Comparison of ENCODE assay signal across 1 cellular context in the genomic region with DNA sequence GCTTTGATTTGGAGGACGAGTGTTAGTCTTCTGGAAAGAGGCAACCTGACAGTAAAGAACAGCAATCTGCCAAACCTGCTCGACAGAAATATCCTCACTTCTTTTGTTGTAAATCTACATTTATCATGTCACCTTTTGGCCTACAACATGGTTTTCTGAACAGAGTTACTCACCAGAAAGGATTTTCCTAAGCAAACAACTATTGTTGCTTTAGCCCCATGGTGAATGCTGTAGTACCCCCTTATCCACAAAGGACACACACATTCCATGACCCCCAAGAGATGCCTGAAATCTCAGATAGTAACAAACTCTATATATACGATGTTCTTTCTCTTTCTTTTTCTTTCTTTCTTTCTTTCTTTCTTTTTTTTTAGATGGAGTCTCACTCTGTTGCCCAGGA.
TF ChIP-seq lines count a peak whose summit lies in the region.

No MANE protein-coding gene starts in this region.

TF ChIP-seq in A549, 52 proteins besides CTCF, POLR2A, EP300 and RAD21 (continued from another document):
- TF ChIP-seq, protein P1, sequence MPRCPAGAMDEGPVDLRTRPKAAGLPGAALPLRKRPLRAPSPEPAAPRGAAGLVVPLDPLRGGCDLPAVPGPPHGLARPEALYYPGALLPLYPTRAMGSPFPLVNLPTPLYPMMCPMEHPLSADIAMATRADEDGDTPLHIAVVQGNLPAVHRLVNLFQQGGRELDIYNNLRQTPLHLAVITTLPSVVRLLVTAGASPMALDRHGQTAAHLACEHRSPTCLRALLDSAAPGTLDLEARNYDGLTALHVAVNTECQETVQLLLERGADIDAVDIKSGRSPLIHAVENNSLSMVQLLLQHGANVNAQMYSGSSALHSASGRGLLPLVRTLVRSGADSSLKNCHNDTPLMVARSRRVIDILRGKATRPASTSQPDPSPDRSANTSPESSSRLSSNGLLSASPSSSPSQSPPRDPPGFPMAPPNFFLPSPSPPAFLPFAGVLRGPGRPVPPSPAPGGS (IDR thresholded peaks at IDR 0.05) = no peak
- TF ChIP-seq NR3C1 (IDR thresholded peaks at IDR 0.05) (no peak), EHF (CRISPR knock-in tag; IDR thresholded peaks at IDR 0.05) (no peak), SMC3 (IDR thresholded peaks at IDR 0.05) (no peak), FOXS1 (CRISPR knock-in tag; IDR thresholded peaks at IDR 0.05) (no peak), BHLHE40 (IDR thresholded peaks at IDR 0.05; ENCODE audit: low read depth, low read length) (no peak), CHD4 (IDR thresholded peaks at IDR 0.05; ENCODE audit: borderline replicate concordance) (no peak)
- TF ChIP-seq, protein P2, sequence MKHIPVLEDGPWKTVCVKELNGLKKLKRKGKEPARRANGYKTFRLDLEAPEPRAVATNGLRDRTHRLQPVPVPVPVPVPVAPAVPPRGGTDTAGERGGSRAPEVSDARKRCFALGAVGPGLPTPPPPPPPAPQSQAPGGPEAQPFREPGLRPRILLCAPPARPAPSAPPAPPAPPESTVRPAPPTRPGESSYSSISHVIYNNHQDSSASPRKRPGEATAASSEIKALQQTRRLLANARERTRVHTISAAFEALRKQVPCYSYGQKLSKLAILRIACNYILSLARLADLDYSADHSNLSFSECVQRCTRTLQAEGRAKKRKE (CRISPR knock-in tag; IDR thresholded peaks at IDR 0.05; ENCODE audit: low read depth) = no peak
TF ChIP-seq in A549: peak in this region for 0.
